8 cellular contexts compared by ENCODE assay signal in the genomic region with DNA sequence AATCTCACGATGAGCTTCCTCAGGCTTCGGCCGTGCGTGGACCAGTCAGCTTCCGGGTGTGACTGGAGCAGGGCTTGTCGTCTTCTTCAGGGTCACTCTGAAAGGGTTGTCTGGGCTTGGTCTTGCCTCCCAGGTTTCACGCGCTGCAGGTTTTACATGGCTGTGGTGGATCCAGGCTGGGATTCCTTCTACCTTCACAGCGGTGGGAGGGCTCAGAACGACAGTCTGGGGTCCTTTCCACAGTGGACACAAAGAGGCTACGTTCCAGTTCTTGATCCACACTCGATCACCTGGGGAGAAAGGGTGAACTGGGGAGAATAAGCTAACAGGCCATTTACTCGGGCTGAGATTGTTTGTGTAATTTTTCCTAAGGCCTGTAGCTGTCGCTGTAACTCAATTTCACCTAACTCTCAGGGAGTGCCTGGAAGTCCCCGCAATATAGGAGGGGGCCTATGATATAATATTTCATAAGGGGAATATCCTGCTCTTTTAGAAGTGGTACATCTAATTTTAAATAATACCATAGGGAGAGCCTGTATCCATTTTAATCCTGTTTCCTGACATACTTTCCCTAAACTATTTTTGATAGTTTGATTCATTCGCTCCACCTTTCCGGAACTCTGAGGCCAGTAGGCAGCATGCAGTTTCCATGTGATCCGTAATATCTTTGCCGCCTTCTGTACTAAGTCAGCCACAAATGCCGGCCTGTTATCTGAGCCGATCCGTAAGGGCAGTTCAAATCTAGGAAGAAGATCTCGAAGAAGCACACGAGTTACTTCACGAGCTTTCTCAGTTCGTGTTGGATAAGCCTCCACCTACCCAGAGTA.
DNase-seq lines count a peak whose midpoint lies in the region; ATAC-seq and TF ChIP-seq lines count a peak whose summit lies in the region.
"Not testable (repeated sequence)": the region's sequence is repeated elsewhere in the genome, so short reads cannot be mapped to it uniquely, and the experiment has no call there.

No MANE protein-coding gene starts in this region.

- H2AFZ ChIP-seq in MM.1S (ENCODE audit: low read length); smooth muscle cell (ENCODE audit: low read depth): not testable (repeated sequence)

- H4K20me1 ChIP-seq in MM.1S (ENCODE audit: insufficient read depth, low read length); smooth muscle cell (ENCODE audit: low read depth): not testable (repeated sequence)

- POLR2A ChIA-PET in MCF 10A (lab: Yijun Ruan, JAX) = not testable (repeated sequence)

- CTCF ChIA-PET in MCF 10A (lab: Yijun Ruan, JAX) = interaction anchor here (0.6 to 1.3 kb wide), 5 partner anchors 41 to 245 kb away, joined by 3 to 4 read pairs (median 3); a partner anchor contains a TSS

- H3K9me3 ChIP-seq in MM.1S (replicated peaks; ENCODE audit: insufficient read depth, low read length); RWPE2 (ENCODE audit: severe bottlenecking); mucosa of rectum (ENCODE audit: control insufficient read depth in 2 of 2, low read length in 2 of 2); smooth muscle cell (replicated peaks; ENCODE audit: low read depth): not testable (repeated sequence)

- not testable (repeated sequence) for H3K4me2 ChIP-seq in MM.1S (ENCODE audit: low read depth, low read length); smooth muscle cell

- H3K27ac Mint-ChIP-seq in MCF 10A (ENCODE audit: low read depth, unreplicated experiment) = not testable (repeated sequence)

- not testable (repeated sequence) for H3K4me1 Mint-ChIP-seq in MCF 10A (ENCODE audit: insufficient read depth, unreplicated experiment)

- H3K9me3 Mint-ChIP-seq in MCF 10A (ENCODE audit: unreplicated experiment) = not testable (repeated sequence)

- not testable (repeated sequence) for H3K27ac ChIP-seq in MM.1S (ENCODE audit: low read length); RWPE2 (ENCODE audit: poor library complexity, severe bottlenecking)
- H3K27ac ChIP-seq in mucosa of rectum (ENCODE audit: low read depth in 2 of 2, low read length in 2 of 2) (peak overlapping the region; percentile 32 to 51), smooth muscle cell (ENCODE audit: low read depth) (peak overlapping the region; percentile 82)

- not testable (repeated sequence) for DNase-seq in AG09309 (ENCODE audit: low read depth); GM12864 (ENCODE audit: low read depth); MM.1S; RWPE2 (ENCODE audit: low spot score); MCF 10A (ENCODE audit: unreplicated experiment); fibroblast of pulmonary artery (ENCODE audit: low read depth); smooth muscle cell (lab: John Stamatoyannopoulos, UW; ENCODE audit: unreplicated experiment)

- ATAC-seq in RWPE2 (ENCODE audit: low read depth) = not testable (repeated sequence)

- H3K36me3 Mint-ChIP-seq in MCF 10A (ENCODE audit: insufficient read depth, unreplicated experiment) = not testable (repeated sequence)

- H3K9me2 ChIP-seq in MM.1S (replicated peaks; ENCODE audit: insufficient read depth, low read length) = not testable (repeated sequence)

- not testable (repeated sequence) for H3K4me1 ChIP-seq in MM.1S (ENCODE audit: low read length); RWPE2 (ENCODE audit: insufficient read depth, poor library complexity, severe bottlenecking); mucosa of rectum (ENCODE audit: control insufficient read depth in 2 of 2, insufficient read depth in 2 of 2, low read length in 2 of 2); smooth muscle cell (ENCODE audit: low read depth)

- H3F3A ChIP-seq in MM.1S (ENCODE audit: insufficient read depth, low read length); smooth muscle cell (ENCODE audit: low read depth): not testable (repeated sequence)

- H3K79me2 ChIP-seq in MM.1S (ENCODE audit: low read length); smooth muscle cell (ENCODE audit: low read depth): not testable (repeated sequence)

- H3K4me3 Mint-ChIP-seq in MCF 10A (ENCODE audit: unreplicated experiment) = peak overlapping the region; percentile 33

- intact Hi-C loops in MCF 10A (cut with micrococcal nuclease) = not testable (repeated sequence)

- not testable (repeated sequence) for H3K27me3 Mint-ChIP-seq in MCF 10A (ENCODE audit: insufficient read depth, unreplicated experiment)

- not testable (repeated sequence) for H3K9ac ChIP-seq in MM.1S (ENCODE audit: low read length)
- H3K9ac ChIP-seq in mucosa of rectum (ENCODE audit: low read depth in 1 of 2, low read length in 2 of 2) (peak overlapping the region; percentile 32 to 57), smooth muscle cell (ENCODE audit: low read depth) (peak overlapping the region; percentile 60)

- BruUV-seq in MCF 10A (replicated peaks; lab: Mats Ljungman, UMichigan) = not testable (repeated sequence)

- H3K36me3 ChIP-seq in MM.1S (replicated peaks; ENCODE audit: insufficient read depth, low read length); RWPE2 (ENCODE audit: low read depth); mucosa of rectum (ENCODE audit: control insufficient read depth in 2 of 2, insufficient read depth in 2 of 2, low read length in 2 of 2); smooth muscle cell (ENCODE audit: low read depth): not testable (repeated sequence)

- not testable (repeated sequence) for H3K4me3 ChIP-seq in AG09309 (ENCODE audit: control insufficient read depth, low read depth, low read length); GM12864 (ENCODE audit: low read depth, low read length); MM.1S (ENCODE audit: low read length); fibroblast of pulmonary artery (replicated peaks; ENCODE audit: low read depth, low read length); smooth muscle cell
- peak overlapping the region; percentile 7 for H3K4me3 ChIP-seq in RWPE2 (ENCODE audit: severe bottlenecking)
- H3K4me3 ChIP-seq in mucosa of rectum (ENCODE audit: low read length in 2 of 2) = peak overlapping the region; percentile 50 to 60

- WGBS in smooth muscle cell (ENCODE audit: low lambda C conversion rate) = 65% methylated on average over 26 of the region's 26 CpGs

- TF ChIP-seq CTCF in AG09309 (IDR thresholded peaks at IDR 0.05; ENCODE audit: control insufficient read depth, insufficient read depth, low read depth, low read length, missing control alignments) (peak; percentile 28), GM12864 (IDR thresholded peaks at IDR 0.05; ENCODE audit: low read depth, low read length, missing control alignments) (peak; percentile 40), MM.1S (IDR thresholded peaks at IDR 0.05; ENCODE audit: low read length) (peak; percentile 26), RWPE2 (IDR thresholded peaks at IDR 0.05; ENCODE audit: poor library complexity, severe bottlenecking) (peak; percentile 57), fibroblast of pulmonary artery (IDR thresholded peaks at IDR 0.05; ENCODE audit: low read length, missing control alignments) (peak; percentile 16), smooth muscle cell (IDR thresholded peaks at IDR 0.05; ENCODE audit: borderline replicate concordance, insufficient read depth, poor library complexity, severe bottlenecking) (peak; percentile 8)
- not testable (repeated sequence) for TF ChIP-seq CTCF in MCF 10A (IDR thresholded peaks at IDR 0.05; ENCODE audit: unreplicated experiment)

- not testable (repeated sequence) for H3K27me3 ChIP-seq in MM.1S (replicated peaks; ENCODE audit: insufficient read depth, low read length); RWPE2 (ENCODE audit: insufficient read depth, poor library complexity, severe bottlenecking); mucosa of rectum (ENCODE audit: control insufficient read depth in 2 of 2, insufficient read depth in 2 of 2, low read length in 2 of 2); smooth muscle cell (ENCODE audit: low read depth)
